Comparison of ENCODE assay signal across 13 cellular contexts in genomic region chr3:39434574-39434973, GRCh38. TPM values are rescaled to one million over a fixed set of nuclear protein-coding genes. Genes with fewer than 3 reads are reported as not detected.
A peak's percentile ranks its signal among the peaks of the same experiment; 100 is the strongest.
DNase-seq lines count a peak whose midpoint lies in the region; ATAC-seq, FAIRE-seq and TF ChIP-seq lines count a peak whose summit lies in the region.
"Had no signal": no experiment of that assay in that cellular context is flagged by ENCODE, and none has a peak within 500 bp of the region (broad histone marks: within the 10 kb centered on the region; RNA-seq: fewer than 3 reads in every experiment).

No MANE protein-coding gene starts in this region.

- H3K14ac ChIP-seq in mesenchymal stem cell (ENCODE audit: low read length in 2 of 2): no peak overlapping the region

- H3K4me3 ChIP-seq in OCI-LY3 (ENCODE audit: low read length) (no peak overlapping the region), mesenchymal stem cell (ENCODE audit: insufficient read depth in 1 of 2, low read depth in 1 of 2, low read length in 2 of 2) (peak overlapping the region in 1 of 2 experiments; percentile 63), GM23338 (no peak overlapping the region), spleen (no peak overlapping the region)
- no peak overlapping the region for H3K4me3 ChIP-seq in naive thymus-derived CD4-positive, alpha-beta T cell (ENCODE audit: low read length)
- H3K4me3 ChIP-seq: thyroid gland had no signal

- H3K27ac ChIP-seq in OCI-LY3 (ENCODE audit: low read length) (no peak overlapping the region), mesenchymal stem cell (ENCODE audit: low read length, poor library complexity, severe bottlenecking) (peak overlapping the region; percentile 65), GM23338 (ENCODE audit: low read depth) (no peak overlapping the region), spleen (no peak overlapping the region)
- H3K27ac ChIP-seq in naive thymus-derived CD4-positive, alpha-beta T cell (ENCODE audit: low read depth, low read length): no peak overlapping the region
- H3K27ac ChIP-seq: thyroid gland had no signal

- H4K91ac ChIP-seq in mesenchymal stem cell (ENCODE audit: low read length): peak overlapping the region; percentile 78

- CTCF ChIA-PET in naive thymus-derived CD4-positive, alpha-beta T cell (lab: Charles Lee): no interaction called here

- intact Hi-C loops in naive thymus-derived CD4-positive, alpha-beta T cell (cut with micrococcal nuclease): no loop called here
- intact Hi-C loops in spleen (cut with DNase I; ENCODE audit: low total_unique reads): no loop called here

- TF ChIP-seq CTCF in OCI-LY3 (IDR thresholded peaks at IDR 0.05; ENCODE audit: low read depth, low read length) (no peak), GM23338 (conservative IDR thresholded peaks at IDR 0.05; ENCODE audit: low read depth in 2 of 2) (no peak), spleen (IDR thresholded peaks at IDR 0.05 in 8 of 11, conservative IDR thresholded peaks at IDR 0.05 in 3 of 11) (no peak)

- 44% methylated on average over 3 of the region's 5 CpGs for WGBS in mesenchymal stem cell
- WGBS in spleen, 5 donors: 59 to 81% (median 68%) methylated on average over 5 of the region's 5 CpGs

- peak overlapping the region; percentile 29; the same call in 1 of the 2 replicates for H2AFZ ChIP-seq in OCI-LY3 (ENCODE audit: low read depth, low read length)
- no peak overlapping the region for H2AFZ ChIP-seq in mesenchymal stem cell (ENCODE audit: low read depth, low read length)
- H2AFZ ChIP-seq in GM23338: no peak overlapping the region

- no peak overlapping the region for H4K8ac ChIP-seq in mesenchymal stem cell (ENCODE audit: low read length)

- no peak overlapping the region for H3K27ac Mint-ChIP-seq in naive thymus-derived CD4-positive, alpha-beta T cell
- H3K27ac Mint-ChIP-seq in GM23338: no peak overlapping the region

- H3K36me3 ChIP-seq in OCI-LY3 (replicated peaks; ENCODE audit: low read depth, low read length): no peaks in the 10 kb centered on the region
- H3K36me3 ChIP-seq in mesenchymal stem cell (ENCODE audit: control insufficient read depth in 1 of 2, insufficient read depth in 2 of 2, low read depth in 1 of 2, low read length in 2 of 2): no peaks in the 10 kb centered on the region
- no peaks in the 10 kb centered on the region for H3K36me3 ChIP-seq in naive thymus-derived CD4-positive, alpha-beta T cell (ENCODE audit: control insufficient read depth in 2 of 3, insufficient read depth in 3 of 3, low read length in 3 of 3)
- H3K36me3 ChIP-seq in GM23338 (ENCODE audit: insufficient read depth): no peaks in the 10 kb centered on the region
- H3K36me3 ChIP-seq in spleen: no peaks in the 10 kb centered on the region
- H3K36me3 ChIP-seq: thyroid gland had no signal

- no peaks in the 10 kb centered on the region for H3K79me2 ChIP-seq in OCI-LY3 (ENCODE audit: low read length)
- H3K79me2 ChIP-seq in GM23338 (replicated peaks; ENCODE audit: insufficient read depth): no peaks in the 10 kb centered on the region

- H3K9me2 ChIP-seq in GM23338 (ENCODE audit: insufficient read depth): peaks cover 7% of the 10 kb centered on the region; the same call in 1 of the 2 replicates

- FAIRE-seq in GM18507 (lab: Jason Lieb, UNC) (peak; percentile 35), H54 (lab: Jason Lieb, UNC) (peak; percentile 87)
- FAIRE-seq: kidney had no signal

- TF ChIP-seq POLR2A in H54 (IDR thresholded peaks at IDR 0.05; ENCODE audit: low read depth, low read length) (no peak), spleen (IDR thresholded peaks at IDR 0.05) (no peak)

- H2BK120ac ChIP-seq in mesenchymal stem cell (ENCODE audit: low read depth, low read length): no peak overlapping the region

- H3K4me1 Mint-ChIP-seq in naive thymus-derived CD4-positive, alpha-beta T cell: no peaks in the 10 kb centered on the region
- H3K4me1 Mint-ChIP-seq in GM23338: peaks cover 6% of the 10 kb centered on the region; the same call in 1 of the 3 replicates

- H3K27me3 Mint-ChIP-seq in naive thymus-derived CD4-positive, alpha-beta T cell: peaks cover 0 to 14% (median 4%) of the 10 kb centered on the region in 5 donors
- H3K27me3 Mint-ChIP-seq in GM23338 (ENCODE audit: insufficient read depth, low read depth, poor library complexity): peaks cover 8% of the 10 kb centered on the region

- no peak overlapping the region for H3K23ac ChIP-seq in mesenchymal stem cell (ENCODE audit: low read length in 2 of 2)

- peak overlapping the region; percentile 96 for H2AK5ac ChIP-seq in mesenchymal stem cell (ENCODE audit: low read length, severe bottlenecking)

- H3K4me2 ChIP-seq in OCI-LY3 (ENCODE audit: low read length): peak overlapping the region; percentile 8
- H3K4me2 ChIP-seq in mesenchymal stem cell (ENCODE audit: low read length, poor library complexity, severe bottlenecking): no peak overlapping the region
- no peak overlapping the region for H3K4me2 ChIP-seq in GM23338

- H3K9ac ChIP-seq in OCI-LY3 (ENCODE audit: low read length): no peak overlapping the region
- H3K9ac ChIP-seq in mesenchymal stem cell (ENCODE audit: low read length): peak overlapping the region; percentile 44

- DNase-seq in GM18507 (ENCODE audit: extremely low spot score, insufficient read length, low read depth) (no peak), H54 (ENCODE audit: insufficient read length, low spot score) (peak; percentile 43), mesenchymal stem cell (no peak), epidermal melanocyte (ENCODE audit: insufficient read length, low spot score) (no peak), GM23338 (ENCODE audit: low spot score) (no peak), spleen (no peak)
- DNase-seq in naive thymus-derived CD4-positive, alpha-beta T cell: no peak
- DNase-seq: kidney; stimulated activated CD4-positive, alpha-beta T cell treated with anti-CD3 and anti-CD28 coated beads, Interleukin-4, amount 100 ng/mL, for 24 hours; thyroid gland had no signal

- H3K36me3 Mint-ChIP-seq in naive thymus-derived CD4-positive, alpha-beta T cell: no peaks in the 10 kb centered on the region
- no peaks in the 10 kb centered on the region for H3K36me3 Mint-ChIP-seq in GM23338 (ENCODE audit: low read depth)

- POLR2A ChIA-PET in naive thymus-derived CD4-positive, alpha-beta T cell (lab: Charles Lee): no interaction called here

- H3F3A ChIP-seq in GM23338 (replicated peaks; ENCODE audit: low read depth): no peaks in the 10 kb centered on the region

- H3K79me1 ChIP-seq in mesenchymal stem cell (replicated peaks; ENCODE audit: low read length, poor library complexity, severe bottlenecking): peaks cover 1% of the 10 kb centered on the region

- no peaks in the 10 kb centered on the region for H3K9me3 ChIP-seq in OCI-LY3 (ENCODE audit: insufficient read depth, low read length)
- H3K9me3 ChIP-seq in mesenchymal stem cell (ENCODE audit: control insufficient read depth, low read length): no peaks in the 10 kb centered on the region
- H3K9me3 ChIP-seq in naive thymus-derived CD4-positive, alpha-beta T cell (ENCODE audit: control insufficient read depth in 2 of 3, low read length in 3 of 3): no peaks in the 10 kb centered on the region
- H3K9me3 ChIP-seq in spleen: no peaks in the 10 kb centered on the region
- H3K9me3 ChIP-seq: thyroid gland had no signal

- peak overlapping the region; percentile 54 for H2BK5ac ChIP-seq in mesenchymal stem cell (ENCODE audit: low read depth, low read length, poor library complexity, severe bottlenecking)

- H4K20me1 ChIP-seq in OCI-LY3 (ENCODE audit: insufficient read depth, low read length): no peaks in the 10 kb centered on the region
- H4K20me1 ChIP-seq in GM23338 (replicated peaks; ENCODE audit: insufficient read depth): no peaks in the 10 kb centered on the region

- H2BK15ac ChIP-seq in mesenchymal stem cell (ENCODE audit: low read depth, poor library complexity, severe bottlenecking): no peak overlapping the region

- peak overlapping the region in 1 of 2 experiments; percentile 14 for H3K4ac ChIP-seq in mesenchymal stem cell (ENCODE audit: low read depth in 1 of 2, low read length in 2 of 2)

- no peaks in the 10 kb centered on the region for H3K9me3 Mint-ChIP-seq in naive thymus-derived CD4-positive, alpha-beta T cell
- H3K9me3 Mint-ChIP-seq in GM23338: no peaks in the 10 kb centered on the region

- ATAC-seq in naive thymus-derived CD4-positive, alpha-beta T cell: no peak
- ATAC-seq in GM23338: no peak

- H3K4me3 Mint-ChIP-seq in naive thymus-derived CD4-positive, alpha-beta T cell: no peak overlapping the region
- no peak overlapping the region for H3K4me3 Mint-ChIP-seq in GM23338

- no peak overlapping the region for H2BK12ac ChIP-seq in mesenchymal stem cell (ENCODE audit: low read length in 2 of 2)

- peak overlapping the region in 1 of 2 experiments; percentile 38 for H3K18ac ChIP-seq in mesenchymal stem cell (ENCODE audit: low read depth in 1 of 2, low read length in 2 of 2)

- H3K4me1 ChIP-seq in OCI-LY3 (ENCODE audit: low read length) (peaks cover 16% of the 10 kb centered on the region), mesenchymal stem cell (ENCODE audit: control insufficient read depth, insufficient read depth, low read depth, low read length) (peaks cover 22% of the 10 kb centered on the region), GM23338 (ENCODE audit: insufficient read depth) (no peaks in the 10 kb centered on the region), spleen (peaks cover 0 to 10% (median 0%) of the 10 kb centered on the region in 6 donors)
- no peaks in the 10 kb centered on the region for H3K4me1 ChIP-seq in naive thymus-derived CD4-positive, alpha-beta T cell (ENCODE audit: control insufficient read depth in 2 of 2, insufficient read depth in 2 of 2, low read length in 2 of 2)

- H3K27me3 ChIP-seq in OCI-LY3 (ENCODE audit: low read depth, low read length): no peaks in the 10 kb centered on the region
- H3K27me3 ChIP-seq in mesenchymal stem cell (ENCODE audit: control insufficient read depth in 1 of 2, insufficient read depth in 1 of 2, low read length in 2 of 2): no peaks in the 10 kb centered on the region
- no peaks in the 10 kb centered on the region for H3K27me3 ChIP-seq in naive thymus-derived CD4-positive, alpha-beta T cell (ENCODE audit: control insufficient read depth in 2 of 2, insufficient read depth in 2 of 2, low read length in 2 of 2)
- no peaks in the 10 kb centered on the region for H3K27me3 ChIP-seq in GM23338 (ENCODE audit: insufficient read depth)
- no peaks in the 10 kb centered on the region for H3K27me3 ChIP-seq in spleen (replicated peaks in 1 of 7)
- H3K27me3 ChIP-seq: thyroid gland had no signal

RNA-seq across cellular contexts. Expression of gene RPSA, which starts 28.1 kb away (rescaled TPM):
- polyA plus RNA-seq in mesenchymal stem cell (2013, experiment 1 of 2): 1,855 TPM
- 1,954 TPM for polyA plus RNA-seq in mesenchymal stem cell (2013, experiment 2 of 2)
- 1,000 to 10,000 TPM; 1,411 to 1,898 (median 1,693) TPM for total RNA-seq in naive thymus-derived CD4-positive, alpha-beta T cell
- 1,000 to 10,000 TPM; 1,357 to 1,450 TPM for polyA plus RNA-seq in naive thymus-derived CD4-positive, alpha-beta T cell
- 1,658 and 1,827 TPM in 2 replicates for total RNA-seq in GM23338 (2014; rRNA removed; shearing (Covaris generic))
- 1,591 and 1,731 TPM in 2 replicates for polyA plus RNA-seq in GM23338 (2016; fragmentation: Nextera tagmentation; extraction: Ambion mirVana)
- total RNA-seq in spleen: 1,000 to 10,000 TPM in 1 of 7 donors, 100 to 1,000 TPM in 6; 795 to 1,012 (median 943) TPM
- 1,000 to 10,000 TPM; 2,699 to 3,649 (median 3,099) TPM for polyA plus RNA-seq in spleen

RNA-seq across cellular contexts. Expression of gene MOBP, which starts 32.9 kb away (rescaled TPM):
- under 0.01 TPM for polyA plus RNA-seq in mesenchymal stem cell (2013, experiment 1 of 2)
- polyA plus RNA-seq in mesenchymal stem cell (2013, experiment 2 of 2): not detected
- under 1 TPM in 1 of 5 experiments, not detected in 4; 0.07 TPM for total RNA-seq in naive thymus-derived CD4-positive, alpha-beta T cell
- polyA plus RNA-seq in naive thymus-derived CD4-positive, alpha-beta T cell: not detected
- not detected in 2 replicates for total RNA-seq in GM23338 (2014; rRNA removed; shearing (Covaris generic))
- polyA plus RNA-seq in GM23338 (2016; fragmentation: Nextera tagmentation; extraction: Ambion mirVana) (not detected in 2 replicates), spleen (not detected)
- under 1 TPM in 1 of 7 donors, not detected in 6; 0.06 TPM for total RNA-seq in spleen
- total RNA-seq: osteocyte; T-helper 1 cell treated with Interleukin-12 subunit alpha and Interleukin-12 subunit beta and Interleukin-4 antibody, amounts not matched to agents 30 ng/mL and 1 ng/mL, for 36 hours; thyroid gland had no signal

RNA-seq across cellular contexts. Expression of gene SLC25A38, which starts 51.4 kb away (rescaled TPM):
- 29.8 TPM for polyA plus RNA-seq in mesenchymal stem cell (2013, experiment 1 of 2)
- 29.6 TPM for polyA plus RNA-seq in mesenchymal stem cell (2013, experiment 2 of 2)
- 10 to 100 TPM; 30.3 to 50.2 (median 46.8) TPM for total RNA-seq in naive thymus-derived CD4-positive, alpha-beta T cell
- polyA plus RNA-seq in naive thymus-derived CD4-positive, alpha-beta T cell: 10 to 100 TPM; 45.0 to 53.7 TPM
- total RNA-seq in GM23338 (2014; rRNA removed; shearing (Covaris generic)): 35.9 and 61.9 TPM in 2 replicates
- polyA plus RNA-seq in GM23338 (2016; fragmentation: Nextera tagmentation; extraction: Ambion mirVana) (19.8 and 23.9 TPM in 2 replicates), spleen (10 to 100 TPM; 32.3 to 38.4 (median 34.6) TPM)
- 10 to 100 TPM; 23.7 to 30.2 (median 26.0) TPM for total RNA-seq in spleen
